10 cellular contexts compared by ENCODE assay signal in the genomic region with DNA sequence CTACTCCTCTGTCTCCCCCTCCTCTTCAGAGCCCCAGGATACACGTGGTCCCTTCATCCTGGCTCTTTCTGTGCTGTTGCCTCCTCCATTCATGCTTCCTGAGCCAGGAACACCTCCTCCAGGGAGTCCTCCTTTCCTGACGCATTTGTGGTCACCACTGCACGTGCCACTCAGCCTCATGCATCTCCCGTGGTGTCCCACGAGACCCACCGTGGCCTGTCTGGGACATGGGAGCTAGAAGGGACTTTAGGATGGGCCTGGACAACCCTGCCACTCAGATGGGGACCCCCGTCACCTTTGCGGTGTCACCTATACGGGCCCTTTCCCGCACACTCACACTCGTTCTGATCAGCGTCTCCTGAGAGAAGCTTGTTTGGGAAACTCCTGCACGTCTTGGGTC. TPM values are rescaled to one million over a fixed set of nuclear protein-coding genes. Genes with fewer than 3 reads are reported as not detected.
DNase-seq lines count a peak whose midpoint lies in the region; ATAC-seq lines count a peak whose summit lies in the region.
"Had no signal": no experiment of that assay in that cellular context is flagged by ENCODE, and none has a peak within 500 bp of the region (broad histone marks: within the 10 kb centered on the region; RNA-seq: fewer than 3 reads in every experiment).

No MANE protein-coding gene starts in this region.

- peaks cover 10 to 12% of the 10 kb centered on the region in 2 donors for H3K36me3 ChIP-seq in neuronal stem cell (replicated peaks in 1 of 2; ENCODE audit: control insufficient read depth in 2 of 2, insufficient read depth in 2 of 2, low read length in 2 of 2)

- DNase-seq in stimulated activated naive CD8-positive, alpha-beta T cell treated with anti-CD3 and anti-CD28 coated beads, Interleukin-15, Interleukin-2, amounts not matched to agents 100 U/mL and 50 U/mL, for 24 hours, result no peak
- DNase-seq in effector memory CD8-positive, alpha-beta T cell, result no peak
- DNase-seq in neuronal stem cell (ENCODE audit: low spot score), result no peak
- no peak for DNase-seq in stimulated activated CD4-positive, alpha-beta T cell treated with anti-CD3 and anti-CD28 coated beads, Interleukin-4, amount 100 ng/mL, for 4 hours
- no peak for DNase-seq in iPS-NIHi11 (ENCODE audit: low spot score)
- no peak for DNase-seq in DMS153 treated with DMSO at 0.1 percent for 48 hours (lab: John Stamatoyannopoulos, UW; ENCODE audit: unreplicated experiment)
- DNase-seq: NCI-H1092 had no signal

- no peak overlapping the region for H3K4me2 ChIP-seq in neuronal stem cell (ENCODE audit: insufficient read depth, low read length, poor library complexity, severe bottlenecking)

- H3K14ac ChIP-seq in neuronal stem cell (ENCODE audit: low read length), result no peak overlapping the region

- no peak overlapping the region for H3K9ac ChIP-seq in neuronal stem cell (ENCODE audit: low read depth, low read length, poor library complexity)

- H4K91ac ChIP-seq in neuronal stem cell (ENCODE audit: low read depth, low read length, poor library complexity), result no peak overlapping the region

- H3K4ac ChIP-seq in neuronal stem cell (ENCODE audit: low read length), result no peak overlapping the region

- peak overlapping the region; percentile 81 for H3K4me3 Mint-ChIP-seq in stimulated activated naive CD8-positive, alpha-beta T cell treated with anti-CD3 and anti-CD28 coated beads, Interleukin-15, Interleukin-2, amounts not matched to agents 100 ng/mL and 50 ng/mL, for 24 hours
- H3K4me3 Mint-ChIP-seq in effector memory CD8-positive, alpha-beta T cell, result peak overlapping the region; percentile 88 to 99

- H3K23ac ChIP-seq in neuronal stem cell (ENCODE audit: low read depth, low read length, poor library complexity), result no peak overlapping the region

- H3K27me3 ChIP-seq in neuronal stem cell (ENCODE audit: control insufficient read depth in 3 of 3, insufficient read depth in 3 of 3, low read depth in 1 of 3, low read length in 3 of 3), result no peaks in the 10 kb centered on the region

- H2BK15ac ChIP-seq in neuronal stem cell (ENCODE audit: low read length), result no peak overlapping the region

- no peak overlapping the region for H3K27ac ChIP-seq in neuronal stem cell (replicated peaks; ENCODE audit: low read length)
- H3K27ac ChIP-seq: VCaP had no signal

- H3K9me3 Mint-ChIP-seq in stimulated activated naive CD8-positive, alpha-beta T cell treated with anti-CD3 and anti-CD28 coated beads, Interleukin-15, Interleukin-2, amounts not matched to agents 100 ng/mL and 50 ng/mL, for 24 hours, result peaks cover 13% of the 10 kb centered on the region
- H3K9me3 Mint-ChIP-seq in effector memory CD8-positive, alpha-beta T cell, result peaks cover 4 to 8% of the 10 kb centered on the region in 2 donors

- H2BK5ac ChIP-seq in neuronal stem cell (ENCODE audit: low read length), result no peak overlapping the region

- peak overlapping the region; percentile 74 for H3K27ac Mint-ChIP-seq in stimulated activated naive CD8-positive, alpha-beta T cell treated with anti-CD3 and anti-CD28 coated beads, Interleukin-15, Interleukin-2, amounts not matched to agents 100 ng/mL and 50 ng/mL, for 24 hours
- H3K27ac Mint-ChIP-seq in effector memory CD8-positive, alpha-beta T cell, result peak overlapping the region; percentile 98 to 100

- peaks cover 97% of the 10 kb centered on the region for H3K4me1 Mint-ChIP-seq in stimulated activated naive CD8-positive, alpha-beta T cell treated with anti-CD3 and anti-CD28 coated beads, Interleukin-15, Interleukin-2, amounts not matched to agents 100 ng/mL and 50 ng/mL, for 24 hours (ENCODE audit: low read depth)
- peaks cover 88 to 92% of the 10 kb centered on the region in 2 donors for H3K4me1 Mint-ChIP-seq in effector memory CD8-positive, alpha-beta T cell (ENCODE audit: low read depth in 2 of 2)

- H3K79me1 ChIP-seq in neuronal stem cell (ENCODE audit: low read depth, low read length), result no peaks in the 10 kb centered on the region

- peaks cover 6 to 8% of the 10 kb centered on the region in 2 donors for H3K9me3 ChIP-seq in neuronal stem cell (replicated peaks in 1 of 2; ENCODE audit: control insufficient read depth in 2 of 2, insufficient read depth in 1 of 2, low read depth in 1 of 2, low read length in 2 of 2)

- no peaks in the 10 kb centered on the region for H3K27me3 Mint-ChIP-seq in stimulated activated naive CD8-positive, alpha-beta T cell treated with anti-CD3 and anti-CD28 coated beads, Interleukin-15, Interleukin-2, amounts not matched to agents 100 ng/mL and 50 ng/mL, for 24 hours
- H3K27me3 Mint-ChIP-seq in effector memory CD8-positive, alpha-beta T cell, result no peaks in the 10 kb centered on the region

- H3K4me3 ChIP-seq in neuronal stem cell (ENCODE audit: low read length in 2 of 2), result no peak overlapping the region

- no peak overlapping the region for H2AFZ ChIP-seq in neuronal stem cell (ENCODE audit: low read length)

- H2BK12ac ChIP-seq in neuronal stem cell (ENCODE audit: low read length), result no peak overlapping the region

- peaks cover 25% of the 10 kb centered on the region for H3K36me3 Mint-ChIP-seq in stimulated activated naive CD8-positive, alpha-beta T cell treated with anti-CD3 and anti-CD28 coated beads, Interleukin-15, Interleukin-2, amounts not matched to agents 100 ng/mL and 50 ng/mL, for 24 hours (ENCODE audit: low read depth)
- H3K36me3 Mint-ChIP-seq in effector memory CD8-positive, alpha-beta T cell (ENCODE audit: insufficient read depth), result peaks cover 29% of the 10 kb centered on the region

- no peak overlapping the region for H2BK120ac ChIP-seq in neuronal stem cell (ENCODE audit: low read depth, low read length)

- peak overlapping the region; percentile 29 for H3K18ac ChIP-seq in neuronal stem cell (ENCODE audit: low read length)

- no peak overlapping the region for H4K8ac ChIP-seq in neuronal stem cell (ENCODE audit: low read depth, low read length)

- no peak overlapping the region for H2AK5ac ChIP-seq in neuronal stem cell (ENCODE audit: low read depth, low read length)

- WGBS in neuronal stem cell (ENCODE audit: extremely low coverage in 2 of 2, insufficient read length in 2 of 2, insufficient replicate concordance in 1 of 2), 2 donors, result no CpG with 5 or more reads among the region's 13 CpGs

- no peak for ATAC-seq in stimulated activated naive CD8-positive, alpha-beta T cell treated with anti-CD3 and anti-CD28 coated beads, Interleukin-15, Interleukin-2, amounts not matched to agents 100 U/mL and 50 U/mL, for 24 hours
- no peak for ATAC-seq in effector memory CD8-positive, alpha-beta T cell (replicated peaks)
- no peak for ATAC-seq in HG03565 (IDR thresholded peaks at IDR 0.05; ENCODE audit: unreplicated experiment)

- peaks cover 0 to 2% of the 10 kb centered on the region in 2 donors for H3K4me1 ChIP-seq in neuronal stem cell (ENCODE audit: control insufficient read depth in 2 of 2, insufficient read depth in 1 of 2, low read depth in 1 of 2, low read length in 2 of 2)

RNA-seq across cellular contexts. Expression of gene GLIPR2, which starts 6.7 kb away (rescaled TPM):
- polyA plus RNA-seq in neuronal stem cell (2013, experiment 1 of 2), result 29.4 TPM
- 30.0 TPM for polyA plus RNA-seq in neuronal stem cell (2013, experiment 2 of 2)

RNA-seq across cellular contexts. Expression of gene CCIN, which starts 25.9 kb away (rescaled TPM):
- 0.03 TPM for polyA plus RNA-seq in neuronal stem cell (2013, experiment 1 of 2)
- 0.03 TPM for polyA plus RNA-seq in neuronal stem cell (2013, experiment 2 of 2)

RNA-seq across cellular contexts. Expression of gene CLTA, which starts 47.5 kb away (rescaled TPM):
- polyA plus RNA-seq in neuronal stem cell (2013, experiment 1 of 2), result 191 TPM
- 183 TPM for polyA plus RNA-seq in neuronal stem cell (2013, experiment 2 of 2)
